9 cellular contexts compared by ENCODE assay signal in genomic region chr4:183097251-183098079, GRCh38. TPM values are rescaled to one million over a fixed set of nuclear protein-coding genes. Genes with fewer than 3 reads are reported as not detected.
A peak's percentile ranks its signal among the peaks of the same experiment; 100 is the strongest.
DNase-seq lines count a peak whose midpoint lies in the region; ATAC-seq and TF ChIP-seq lines count a peak whose summit lies in the region.
"Had no signal": no experiment of that assay in that cellular context is flagged by ENCODE, and none has a peak within 500 bp of the region (broad histone marks: within the 10 kb centered on the region; RNA-seq: fewer than 3 reads in every experiment).

No MANE protein-coding gene starts in this region.

- POLR2A ChIA-PET in activated CD4-positive, alpha-beta memory T cell treated with anti-CD3 and anti-CD28 coated beads for 36 hours (lab: Charles Lee) = interaction anchor here (0.5 to 0.7 kb wide), 2 partner anchors 17 to 147 kb away, joined by 3 read pairs; no protein-coding TSS in a partner anchor
- POLR2A ChIA-PET in activated CD4-positive, alpha-beta memory T cell treated with anti-CD3 and anti-CD28 coated beads, Interleukin-2, amount 10 ng/mL, durations not matched to agents 7 days and 5 days (lab: Charles Lee) = no interaction called here
- POLR2A ChIA-PET in HEK293T (lab: Yijun Ruan, JAX) = interaction anchor here (0.6 to 1.2 kb wide), 2 partner anchors 347 to 426 kb away, joined by 3 read pairs; partner anchors contain the start of gene CDKN2AIP

- H3K4me3 ChIP-seq in choroid plexus epithelial cell (ENCODE audit: low read depth, low read length) = peak overlapping the region; percentile 84
- peak overlapping the region; percentile 96 for H3K4me3 ChIP-seq in lung
- H3K4me3 ChIP-seq in tibial nerve = peak overlapping the region; percentile 68 to 90 (median 80)

- H3K27me3 Mint-ChIP-seq in activated CD4-positive, alpha-beta memory T cell treated with anti-CD3 and anti-CD28 coated beads for 36 hours = peaks cover 17% of the 10 kb centered on the region
- H3K27me3 Mint-ChIP-seq in activated CD4-positive, alpha-beta memory T cell treated with anti-CD3 and anti-CD28 coated beads, Interleukin-2, amount 10 ng/mL, durations not matched to agents 7 days and 5 days = peaks cover 49% of the 10 kb centered on the region

- H3K36me3 ChIP-seq in lung (ENCODE audit: control insufficient read depth in 2 of 2, insufficient read depth in 2 of 2, low read length in 2 of 2) = no peaks in the 10 kb centered on the region
- no peaks in the 10 kb centered on the region for H3K36me3 ChIP-seq in tibial nerve

- TF ChIP-seq EP300 in tibial nerve (IDR thresholded peaks at IDR 0.05) = no peak

- H3K27ac ChIP-seq in lung (ENCODE audit: low read depth in 1 of 2, low read length in 1 of 2) (peak overlapping the region; percentile 98 to 99), tibial nerve (peak overlapping the region; percentile 88 to 98 (median 96))
- H3K27ac ChIP-seq: C4-2B had no signal

- no peak for ATAC-seq in lung (ENCODE audit: insufficient read depth, low FRiP score)
- ATAC-seq in GM21717 (IDR thresholded peaks at IDR 0.05; ENCODE audit: unreplicated experiment) = no peak

- H3K27me3 ChIP-seq in lung (ENCODE audit: control insufficient read depth, insufficient read depth) (no peaks in the 10 kb centered on the region), tibial nerve (no peaks in the 10 kb centered on the region)

- DNase-seq in activated CD4-positive, alpha-beta memory T cell treated with anti-CD3 and anti-CD28 coated beads for 36 hours = peak; percentile 13
- no peak for DNase-seq in activated CD4-positive, alpha-beta memory T cell treated with anti-CD3 and anti-CD28 coated beads, Interleukin-2, amount 10 ng/mL, durations not matched to agents 7 days and 5 days
- DNase-seq in choroid plexus epithelial cell (ENCODE audit: low read depth) (peak; percentile 54), lung (ENCODE audit: low spot score) (no peak), tibial nerve (ENCODE audit: low spot score in 2 of 2) (peak in 1 of 2 donors; percentile 19), HEK293T (ENCODE audit: extremely low spot score) (no peak)
- no peak for DNase-seq in activated CD8-positive, alpha-beta memory T cell treated with anti-CD3 and anti-CD28 coated beads, Interleukin-2, amount 50 U/mL, for 48 hours

- H3K9me3 ChIP-seq in lung (ENCODE audit: control insufficient read depth in 2 of 2, insufficient read depth in 1 of 2, low read length in 1 of 2) (peaks cover 0 to 3% of the 10 kb centered on the region in 2 donors), tibial nerve (no peaks in the 10 kb centered on the region)

- H3K4me1 ChIP-seq in lung (ENCODE audit: control insufficient read depth in 2 of 2, insufficient read depth in 2 of 2, low read length in 2 of 2) (peaks cover 5% of the 10 kb centered on the region in 2 donors), tibial nerve (peaks cover 0 to 32% (median 11%) of the 10 kb centered on the region in 4 donors)

- CTCF ChIA-PET in activated CD4-positive, alpha-beta memory T cell treated with anti-CD3 and anti-CD28 coated beads for 36 hours (lab: Charles Lee) = interaction anchor here (0.8 to 2.1 kb wide), 4 partner anchors 24 to 164 kb away, joined by 3 to 17 read pairs (median 4); no protein-coding TSS in a partner anchor
- CTCF ChIA-PET in activated CD4-positive, alpha-beta memory T cell treated with anti-CD3 and anti-CD28 coated beads, Interleukin-2, amount 10 ng/mL, durations not matched to agents 7 days and 5 days (lab: Charles Lee) = interaction anchor here (0.6 to 1.9 kb wide), 4 partner anchors 9 to 167 kb away, joined by 3 to 6 read pairs (median 5); no protein-coding TSS in a partner anchor
- CTCF ChIA-PET in HEK293T (lab: Yijun Ruan, JAX) = interaction anchor here (0.6 to 1.5 kb wide), 4 partner anchors 24 to 170 kb away, joined by 3 to 9 read pairs (median 4); no protein-coding TSS in a partner anchor

- intact Hi-C loops in activated CD4-positive, alpha-beta memory T cell treated with anti-CD3 and anti-CD28 coated beads for 36 hours (cut with micrococcal nuclease) = loop anchor here (2.0 to 10.0 kb wide), 2 partner anchors 87 to 183 kb away; partner anchors contain the start of gene DCTD

- no peaks in the 10 kb centered on the region for H3K36me3 Mint-ChIP-seq in activated CD4-positive, alpha-beta memory T cell treated with anti-CD3 and anti-CD28 coated beads for 36 hours
- no peaks in the 10 kb centered on the region for H3K36me3 Mint-ChIP-seq in activated CD4-positive, alpha-beta memory T cell treated with anti-CD3 and anti-CD28 coated beads, Interleukin-2, amount 10 ng/mL, durations not matched to agents 7 days and 5 days (ENCODE audit: low read depth)

- no peak overlapping the region for H3K27ac Mint-ChIP-seq in activated CD4-positive, alpha-beta memory T cell treated with anti-CD3 and anti-CD28 coated beads for 36 hours
- H3K27ac Mint-ChIP-seq in activated CD4-positive, alpha-beta memory T cell treated with anti-CD3 and anti-CD28 coated beads, Interleukin-2, amount 10 ng/mL, durations not matched to agents 7 days and 5 days = no peak overlapping the region

- WGBS in lung, 2 donors = 21 to 32% methylated on average over 47 of the region's 47 CpGs
- WGBS in tibial nerve, 2 donors = 44 to 45% methylated on average over 43 to 47 of the region's 47 CpGs

- no peaks in the 10 kb centered on the region for H3K9me3 Mint-ChIP-seq in activated CD4-positive, alpha-beta memory T cell treated with anti-CD3 and anti-CD28 coated beads for 36 hours
- H3K9me3 Mint-ChIP-seq in activated CD4-positive, alpha-beta memory T cell treated with anti-CD3 and anti-CD28 coated beads, Interleukin-2, amount 10 ng/mL, durations not matched to agents 7 days and 5 days = no peaks in the 10 kb centered on the region

- peak overlapping the region; percentile 35 for H3K4me3 Mint-ChIP-seq in activated CD4-positive, alpha-beta memory T cell treated with anti-CD3 and anti-CD28 coated beads for 36 hours
- no peak overlapping the region for H3K4me3 Mint-ChIP-seq in activated CD4-positive, alpha-beta memory T cell treated with anti-CD3 and anti-CD28 coated beads, Interleukin-2, amount 10 ng/mL, durations not matched to agents 7 days and 5 days

- peak in 1 of 2 donors; percentile 18 for TF ChIP-seq POLR2A in tibial nerve (IDR thresholded peaks at IDR 0.05)

- H3K4me1 Mint-ChIP-seq in activated CD4-positive, alpha-beta memory T cell treated with anti-CD3 and anti-CD28 coated beads for 36 hours (ENCODE audit: low read depth) = peaks cover 5% of the 10 kb centered on the region
- H3K4me1 Mint-ChIP-seq in activated CD4-positive, alpha-beta memory T cell treated with anti-CD3 and anti-CD28 coated beads, Interleukin-2, amount 10 ng/mL, durations not matched to agents 7 days and 5 days = peaks cover 4% of the 10 kb centered on the region

- TF ChIP-seq CTCF in choroid plexus epithelial cell (conservative IDR thresholded peaks at IDR 0.05; ENCODE audit: low read depth, low read length) (no peak), lung (IDR thresholded peaks at IDR 0.05; ENCODE audit: control extremely low read depth, extremely low read depth) (no peak), tibial nerve (IDR thresholded peaks at IDR 0.05) (no peak)

TF ChIP-seq in HEK293T, 16 proteins besides CTCF, POLR2A, EP300 and RAD21:
- TF ChIP-seq HDGF (IDR thresholded peaks at IDR 0.05; ENCODE audit: borderline replicate concordance) (no peak), ZNF384 (IDR thresholded peaks at IDR 0.05) (no peak), L3MBTL2 (conservative IDR thresholded peaks at IDR 0.05) (no peak; the same call in 1 of the 2 replicates), NFRKB (IDR thresholded peaks at IDR 0.05) (no peak)

RNA-seq across cellular contexts. Expression of gene WWC2, which starts 1.6 kb away (rescaled TPM):
- total RNA-seq in activated CD4-positive, alpha-beta memory T cell treated with anti-CD3 and anti-CD28 coated beads for 36 hours = 1 to 10 TPM; 3.6 to 5.4 TPM
- total RNA-seq in activated CD4-positive, alpha-beta memory T cell treated with anti-CD3 and anti-CD28 coated beads, Interleukin-2, amount 10 ng/mL, durations not matched to agents 7 days and 5 days = under 1 TPM; 0.23 to 0.28 TPM
- total RNA-seq in lung (100 to 1,000 TPM in 1 of 2 donors, 10 to 100 TPM in 1; 74.2 to 124 TPM), tibial nerve (10 to 100 TPM; 38.2 to 60.9 (median 42.9) TPM)
- polyA plus RNA-seq in lung = 10 to 100 TPM; 15.6 to 16.3 TPM

Comparison
In these comparisons a context has a peak if more than half of its experiments do, and no peak if none do; other contexts are left out.
1. DNase-seq: peak in activated CD4-positive, alpha-beta memory T cell treated with anti-CD3 and anti-CD28 coated beads for 36 hours (single experiment) and choroid plexus epithelial cell (single experiment); none in activated CD4-positive, alpha-beta memory T cell treated with anti-CD3 and anti-CD28 coated beads, Interleukin-2, amount 10 ng/mL, durations not matched to agents 7 days and 5 days (single experiment), lung (single experiment), HEK293T (single experiment) and activated CD8-positive, alpha-beta memory T cell treated with anti-CD3 and anti-CD28 coated beads, Interleukin-2, amount 50 U/mL, for 48 hours (single experiment).
2. RNA of gene WWC2, which starts 1.6 kb away (total RNA-seq): 74.2 to 124 TPM in lung and 38.2 to 60.9 TPM in tibial nerve; 3.6 to 5.4 TPM in activated CD4-positive, alpha-beta memory T cell treated with anti-CD3 and anti-CD28 coated beads for 36 hours and 0.23 to 0.28 TPM in activated CD4-positive, alpha-beta memory T cell treated with anti-CD3 and anti-CD28 coated beads, Interleukin-2, amount 10 ng/mL, durations not matched to agents 7 days and 5 days; every median in the first group is over 4 times any median in the second.
3. Peak in every context shown above with its lines, with median percentiles within 50 percentile points of each other: H3K4me3 ChIP-seq.